ENCODE assay signal across 9 cellular contexts in genomic region chr17:28949185-28950016, GRCh38. TPM values are rescaled to one million over a fixed set of nuclear protein-coding genes. Genes with fewer than 3 reads are reported as not detected.
DNase-seq lines count a peak whose midpoint lies in the region; ATAC-seq and TF ChIP-seq lines count a peak whose summit lies in the region.
"Had no signal": no experiment of that assay in that cellular context is flagged by ENCODE, and none has a peak within 500 bp of the region (broad histone marks: within the 10 kb centered on the region; RNA-seq: fewer than 3 reads in every experiment).

No MANE protein-coding gene starts in this region.

- H3K27me3 Mint-ChIP-seq in endothelial cell (ENCODE audit: unreplicated experiment), result peaks cover 2% of the 10 kb centered on the region

- peak; percentile 76 for DNase-seq in NCI-H526 treated with DMSO at 0.1 percent for 48 hours (lab: John Stamatoyannopoulos, UW)
- peak; percentile 31 to 59 (median 37) for DNase-seq in activated CD8-positive, alpha-beta memory T cell treated with anti-CD3 and anti-CD28 coated beads for 48 hours (ENCODE audit: low read depth in 2 of 3, low spot score in 2 of 3)
- DNase-seq in endothelial cell (ENCODE audit: low spot score), result peak; percentile 52
- peak; percentile 63 for DNase-seq in midbrain (lab: John Stamatoyannopoulos, UW)
- peak; percentile 34 to 60 for DNase-seq in stimulated activated CD8-positive, alpha-beta memory T cell treated with anti-CD3 and anti-CD28 coated beads, Interleukin-15, amount 100 ng/mL, for 48 hours (ENCODE audit: low read depth in 2 of 2)
- DNase-seq in COR-L47 (lab: John Stamatoyannopoulos, UW), result no peak

- no peak for ATAC-seq in HG03521 (IDR thresholded peaks at IDR 0.05; ENCODE audit: unreplicated experiment)

- peak overlapping the region; percentile 94 for H3K4me3 Mint-ChIP-seq in endothelial cell (ENCODE audit: unreplicated experiment)

- H3K9me3 Mint-ChIP-seq in endothelial cell (ENCODE audit: unreplicated experiment), result no peaks in the 10 kb centered on the region

- peak overlapping the region; percentile 82 for H3K27ac Mint-ChIP-seq in endothelial cell (ENCODE audit: unreplicated experiment)

- peaks cover 28% of the 10 kb centered on the region for H3K36me3 Mint-ChIP-seq in endothelial cell (ENCODE audit: low read depth, unreplicated experiment)

- TF ChIP-seq POLR2A in GM19099 (IDR thresholded peaks at IDR 0.05; ENCODE audit: extremely low read depth, insufficient read length, low read depth), result peak; percentile 62

- peaks cover 20% of the 10 kb centered on the region for H3K4me1 Mint-ChIP-seq in endothelial cell (ENCODE audit: unreplicated experiment)

- TF ChIP-seq CTCF in endothelial cell (IDR thresholded peaks at IDR 0.05; ENCODE audit: unreplicated experiment), result no peak

RNA-seq across cellular contexts. Expression of gene PHF12, which starts 1.9 kb away (rescaled TPM):
- total RNA-seq in endothelial cell (ENCODE audit: unreplicated experiment), result 56.1 TPM

RNA-seq across cellular contexts. Expression of gene DHRS13, which starts 46.5 kb away (rescaled TPM):
- total RNA-seq in endothelial cell (ENCODE audit: unreplicated experiment), result 8.2 TPM

RNA-seq across cellular contexts. Expression of gene FLOT2, which starts 51.9 kb away (rescaled TPM):
- total RNA-seq in endothelial cell (ENCODE audit: unreplicated experiment), result 156 TPM

RNA-seq across cellular contexts. Expression of gene SEZ6, which starts 56.4 kb away (rescaled TPM):
- 0.10 TPM for total RNA-seq in endothelial cell (ENCODE audit: unreplicated experiment)
- total RNA-seq: subcutaneous adipose tissue had no signal
